ENCODE assay signal across 28 cellular contexts in the genomic region with DNA sequence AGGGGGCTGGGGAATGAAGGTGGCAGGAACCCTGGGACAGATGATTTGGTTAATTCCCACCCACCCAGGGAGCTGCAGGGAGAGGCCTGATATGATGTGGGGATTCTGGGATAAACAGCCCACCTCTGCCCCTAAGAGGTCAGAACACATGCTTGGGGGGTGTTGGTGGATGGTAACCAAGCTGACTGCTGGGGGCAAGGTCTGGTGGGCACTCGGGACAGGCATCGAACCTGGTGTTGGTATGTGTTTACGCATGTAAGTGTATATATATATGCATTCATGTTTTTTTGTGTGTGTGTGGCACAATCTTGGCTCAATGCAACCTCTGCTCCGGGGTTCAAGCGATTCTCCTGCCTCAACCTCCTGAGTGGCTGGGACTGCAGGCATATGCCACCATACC.
"Had no signal": no experiment of that assay in that cellular context is flagged by ENCODE, and none has a peak within 500 bp of the region (broad histone marks: within the 10 kb centered on the region; RNA-seq: fewer than 3 reads in every experiment).

No MANE protein-coding gene starts in this region.

- H3K27me3 ChIP-seq: neutrophil, pancreas, suprapubic skin, testis, tibial artery, transverse colon, vagina had no signal

- H3K4me3 Mint-ChIP-seq: naive thymus-derived CD8-positive, alpha-beta T cell; nephron; stimulated activated memory B cell treated with anti-CD40 and anti-IgM and Interleukin-4, amounts not matched to agents 10 μg/mL and 1 μg/mL and 100 μg/mL, for 72 hours; stimulated activated naive CD8-positive, alpha-beta T cell treated with anti-CD3 and anti-CD28 coated beads, Interleukin-15, amount 100 ng/mL, for 72 hours; type B pancreatic cell had no signal

- FAIRE-seq: pancreas, small intestine, urothelium cell line had no signal

- H3K27me3 Mint-ChIP-seq: progenitor cell of endocrine pancreas; stimulated activated memory B cell treated with anti-CD40 and anti-IgM and Interleukin-4, amounts not matched to agents 10 μg/mL and 1 μg/mL and 100 μg/mL, for 72 hours; stimulated activated naive CD8-positive, alpha-beta T cell treated with anti-CD3 and anti-CD28 coated beads, Interleukin-15, amount 100 ng/mL, for 72 hours had no signal

- H3K9me3 ChIP-seq: pancreas, psoas muscle, suprapubic skin, testis, tibial artery, transverse colon, vagina had no signal

- H3K27ac Mint-ChIP-seq: nephron; progenitor cell of endocrine pancreas; stimulated activated memory B cell treated with anti-CD40 and anti-IgM and Interleukin-4, amounts not matched to agents 10 μg/mL and 1 μg/mL and 100 μg/mL, for 72 hours; type B pancreatic cell had no signal

- ATAC-seq: naive thymus-derived CD8-positive, alpha-beta T cell; pancreas; psoas muscle; right cardiac atrium; sciatic nerve; stimulated activated memory B cell treated with anti-CD40 and anti-IgM and Interleukin-4, amounts not matched to agents 10 μg/mL and 1 μg/mL and 100 μg/mL, for 72 hours; stimulated activated naive CD8-positive, alpha-beta T cell treated with anti-CD3 and anti-CD28 coated beads, Interleukin-15, amount 100 ng/mL, for 72 hours; stimulated activated naive CD8-positive, alpha-beta T cell treated with anti-CD3 and anti-CD28 coated beads, Interleukin-15, Interleukin-2, amounts not matched to agents 100 U/mL and 50 U/mL, for 24 hours had no signal

- DNase-seq: naive B cell; naive thymus-derived CD8-positive, alpha-beta T cell; nucleus accumbens; psoas muscle; right cardiac atrium; small intestine; stimulated activated CD4-positive, alpha-beta T cell treated with anti-CD3 and anti-CD28 coated beads, Interleukin-12 subunit alpha, Interleukin-12 subunit beta, amount 100 ng/mL, for 4 hours; stimulated activated CD4-positive, alpha-beta T cell treated with anti-CD3 and anti-CD28 coated beads, Interleukin-1b, Interleukin-23, amount 100 ng/mL, for 48 hours; stimulated activated CD4-positive, alpha-beta T cell treated with anti-CD3 and anti-CD28 coated beads, Interleukin-4, amount 100 ng/mL, for 1 hour; stimulated activated CD4-positive, alpha-beta T cell treated with anti-CD3 and anti-CD28 coated beads, Interleukin-4, amount 100 ng/mL, for 4 hours; stimulated activated CD8-positive, alpha-beta memory T cell treated with anti-CD3 and anti-CD28 coated beads, Interleukin-4, amount 100 ng/mL, for 48 hours; stimulated activated naive CD4-positive, alpha-beta T cell; stimulated activated naive CD8-positive, alpha-beta T cell treated with anti-CD3 and anti-CD28 coated beads, Interleukin-15, amount 100 ng/mL, for 72 hours; stimulated activated naive CD8-positive, alpha-beta T cell treated with anti-CD3 and anti-CD28 coated beads, Interleukin-15, Interleukin-2, amounts not matched to agents 100 U/mL and 50 U/mL, for 24 hours; substantia nigra; testis; tibial artery; transverse colon had no signal

- H3K36me3 Mint-ChIP-seq: naive B cell; stimulated activated memory B cell treated with anti-CD40 and anti-IgM and Interleukin-4, amounts not matched to agents 10 μg/mL and 1 μg/mL and 100 μg/mL, for 72 hours; type B pancreatic cell had no signal

- H3K4me3 ChIP-seq: pancreas, psoas muscle, suprapubic skin, testis, tibial artery, transverse colon, vagina had no signal

- H3K9me3 Mint-ChIP-seq: nephron; stimulated activated memory B cell treated with anti-CD40 and anti-IgM and Interleukin-4, amounts not matched to agents 10 μg/mL and 1 μg/mL and 100 μg/mL, for 72 hours; stimulated activated naive CD8-positive, alpha-beta T cell treated with anti-CD3 and anti-CD28 coated beads, Interleukin-15, amount 100 ng/mL, for 72 hours; type B pancreatic cell had no signal

- H3K4me1 ChIP-seq: psoas muscle, testis had no signal

- H3K36me3 ChIP-seq: neutrophil, pancreas, suprapubic skin, tibial artery, transverse colon, vagina had no signal

- H3K27ac ChIP-seq: neutrophil, pancreas, psoas muscle, suprapubic skin, testis, tibial artery, transverse colon, vagina had no signal
